ENCODE assay signal across 36 cellular contexts in genomic region chrX:6015423-6015822, GRCh38.
A peak's percentile ranks its signal among the peaks of the same experiment; 100 is the strongest.
DNase-seq lines count a peak whose midpoint lies in the region; ATAC-seq, FAIRE-seq and TF ChIP-seq lines count a peak whose summit lies in the region.
"Had no signal": no experiment of that assay in that cellular context is flagged by ENCODE, and none has a peak within 500 bp of the region (broad histone marks: within the 10 kb centered on the region; RNA-seq: fewer than 3 reads in every experiment).

No MANE protein-coding gene starts in this region.

- no peak for TF ChIP-seq EP300 in HepG2 (IDR thresholded peaks at IDR 0.05; ENCODE audit: low read depth in 2 of 2, low read length in 2 of 2)
- TF ChIP-seq EP300 in HepG2 (CRISPR knock-in tag; IDR thresholded peaks at IDR 0.05; ENCODE audit: borderline replicate concordance): no peak
- no peak for TF ChIP-seq EP300 in A549 (IDR thresholded peaks at IDR 0.05)

- no peaks in the 10 kb centered on the region for H3K4me1 ChIP-seq in HepG2 (ENCODE audit: insufficient read depth, low read length)
- no peaks in the 10 kb centered on the region for H3K4me1 ChIP-seq in right lobe of liver
- H3K4me1 ChIP-seq in A549: no peaks in the 10 kb centered on the region
- H3K4me1 ChIP-seq in IMR-90 (ENCODE audit: control insufficient read depth, insufficient read depth, low read length): no peaks in the 10 kb centered on the region
- no peaks in the 10 kb centered on the region for H3K4me1 ChIP-seq in astrocyte (ENCODE audit: insufficient read depth, low read length)
- H3K4me1 ChIP-seq: BE2C; BLaER1; BLaER1 treated with 17β-estradiol and CSF1 and Interleukin-3, amounts not matched to agents 10 nM and 100 nM; Caco-2 had no signal

- H2BK20ac ChIP-seq in IMR-90 (ENCODE audit: low read depth, low read length): no peak overlapping the region

- no peak for DNase-seq in HepG2 (ENCODE audit: low spot score)
- DNase-seq in right lobe of liver: no peak
- no peak for DNase-seq in A549 (ENCODE audit: low read depth in 1 of 2, low spot score in 1 of 2)
- DNase-seq in IMR-90: no peak
- no peak for DNase-seq in astrocyte (ENCODE audit: low read depth)
- no peak for DNase-seq in iPS-NIHi7 (ENCODE audit: extremely low spot score)
- DNase-seq in putamen (ENCODE audit: low spot score): no peak
- DNase-seq in activated CD8-positive, alpha-beta memory T cell treated with anti-CD3 and anti-CD28 coated beads, Interleukin-2, amount 50 U/mL, for 48 hours: no peak
- DNase-seq: 8988T; ACHN; AML-193; BE2C; C1 segment of cervical spinal cord; Caco-2; Calu3; CD4-positive, alpha-beta memory T cell; CD4-positive, alpha-beta T cell; CD4-positive, CD25-positive, alpha-beta regulatory T cell; CD8-positive, alpha-beta memory T cell; CD8-positive, alpha-beta T cell; COR-L47; DMS 273 treated with DMSO at 0.1 percent for 48 hours; DMS153; DMS53; DMS79; DMS79 treated with DMSO at 0.1 percent for 48 hours; DND-41; EL had no signal

- H2AFZ ChIP-seq in HepG2 (ENCODE audit: low read length) (no peak overlapping the region), IMR-90 (replicated peaks; ENCODE audit: low read length, poor library complexity) (no peak overlapping the region), astrocyte (ENCODE audit: low read depth, low read length) (no peak overlapping the region)

- H3K23ac ChIP-seq in IMR-90 (ENCODE audit: low read depth, low read length): no peak overlapping the region

- H3K27me3 ChIP-seq in HepG2 (ENCODE audit: control insufficient read depth in 1 of 2, insufficient read depth in 2 of 2, low read length in 2 of 2) (no peaks in the 10 kb centered on the region), right lobe of liver (no peaks in the 10 kb centered on the region), IMR-90 (ENCODE audit: control insufficient read depth, insufficient read depth, low read length) (no peaks in the 10 kb centered on the region), astrocyte (ENCODE audit: insufficient read depth, low read length) (no peaks in the 10 kb centered on the region)
- H3K27me3 ChIP-seq: BE2C; BLaER1; BLaER1 treated with 17β-estradiol and CSF1 and Interleukin-3, amounts not matched to agents 10 nM and 100 nM had no signal

- no peak for FAIRE-seq in HepG2 (lab: Jason Lieb, UNC)
- peak; percentile 23 for FAIRE-seq in A549 (lab: Jason Lieb, UNC)
- peak; percentile 76 for FAIRE-seq in astrocyte (lab: Jason Lieb, UNC)
- FAIRE-seq: A204.1, D721Med had no signal

- no peak overlapping the region for H2AK9ac ChIP-seq in IMR-90 (replicated peaks; ENCODE audit: low read depth, low read length, poor library complexity)

- no peaks in the 10 kb centered on the region for H3K27me3 Mint-ChIP-seq in astrocyte (ENCODE audit: low read depth, unreplicated experiment)
- H3K27me3 Mint-ChIP-seq: B cell; CD4-positive, alpha-beta memory T cell; CD4-positive, alpha-beta T cell; CD4-positive, CD25-positive, alpha-beta regulatory T cell; CD8-positive, alpha-beta memory T cell had no signal

- no peak overlapping the region for H4K8ac ChIP-seq in IMR-90 (ENCODE audit: low read depth in 2 of 2, low read length in 2 of 2)

- H3K27ac Mint-ChIP-seq in astrocyte (ENCODE audit: unreplicated experiment): no peak overlapping the region
- H3K27ac Mint-ChIP-seq: B cell; CD14-positive monocyte; CD4-positive, alpha-beta memory T cell; CD4-positive, alpha-beta T cell; CD4-positive, CD25-positive, alpha-beta regulatory T cell; CD8-positive, alpha-beta memory T cell; CD8-positive, alpha-beta T cell had no signal

- dilution Hi-C loops in IMR-90 (cut with HindIII; ENCODE audit: low sequenced_read_pairs, unreplicated experiment): no loop called here

- no peak overlapping the region for H2BK5ac ChIP-seq in IMR-90 (ENCODE audit: low read depth, low read length, poor library complexity, severe bottlenecking)

- no peaks in the 10 kb centered on the region for H3K79me1 ChIP-seq in IMR-90 (ENCODE audit: low read depth in 1 of 2, low read length in 2 of 2)

- H3K79me2 ChIP-seq in HepG2 (ENCODE audit: insufficient read depth, low read length) (no peaks in the 10 kb centered on the region), astrocyte (ENCODE audit: insufficient read depth, low read length) (no peaks in the 10 kb centered on the region)

- no peak overlapping the region for H3K56ac ChIP-seq in IMR-90 (ENCODE audit: extremely low read depth, insufficient read depth, low read length)

- in situ Hi-C loops in HepG2 (cut with HindIII; ENCODE audit: extremely low pct_ligation_motif_present, low pct_unique_long_range_greater_than_20kb) (no loop called here), IMR-90 (cut with MboI; ENCODE audit: low sequenced_read_pairs) (no loop called here)

- TF ChIP-seq CTCF in HepG2 (CRISPR knock-in tag; IDR thresholded peaks at IDR 0.05) (no peak), right lobe of liver (IDR thresholded peaks at IDR 0.05) (no peak), A549 (IDR thresholded peaks at IDR 0.05) (no peak), IMR-90 (conservative IDR thresholded peaks at IDR 0.05; ENCODE audit: low read depth, low read length) (no peak), astrocyte (IDR thresholded peaks at IDR 0.05; ENCODE audit: insufficient read depth, low read depth, low read length) (no peak)

- BruUV-seq in HepG2 (replicated peaks; lab: Mats Ljungman, UMichigan): no TSS peak
- no TSS peak for BruUV-seq in IMR-90 (replicated peaks; lab: Mats Ljungman, UMichigan)

- H3K36me3 Mint-ChIP-seq in astrocyte (ENCODE audit: low read depth, unreplicated experiment): no peaks in the 10 kb centered on the region
- H3K36me3 Mint-ChIP-seq: CD14-positive monocyte; CD4-positive, alpha-beta memory T cell; CD4-positive, CD25-positive, alpha-beta regulatory T cell; CD8-positive, alpha-beta memory T cell; CD8-positive, alpha-beta T cell had no signal

- no peaks in the 10 kb centered on the region for H3K9me1 ChIP-seq in IMR-90 (ENCODE audit: insufficient read depth, low read length)

- no peaks in the 10 kb centered on the region for H3K9me3 Mint-ChIP-seq in astrocyte (ENCODE audit: unreplicated experiment)
- H3K9me3 Mint-ChIP-seq: CD4-positive, alpha-beta T cell; CD8-positive, alpha-beta T cell had no signal

- no peak overlapping the region for H3K4ac ChIP-seq in IMR-90 (ENCODE audit: low read depth, low read length)

- no peak overlapping the region for H3K4me2 ChIP-seq in HepG2 (ENCODE audit: low read depth, low read length)
- H3K4me2 ChIP-seq in A549: no peak overlapping the region
- no peak overlapping the region for H3K4me2 ChIP-seq in IMR-90 (ENCODE audit: low read depth, low read length)
- no peak overlapping the region for H3K4me2 ChIP-seq in astrocyte (ENCODE audit: low read length)
- H3K4me2 ChIP-seq: BLaER1; BLaER1 treated with 17β-estradiol and CSF1 and Interleukin-3, amounts not matched to agents 10 nM and 100 nM had no signal

- CTCF ChIA-PET in HepG2 (lab: Yijun Ruan, JAX; ENCODE audit: low intra/inter-chr PET ratio, low total read pairs) (no interaction called here), A549 (lab: Yijun Ruan, JAX) (no interaction called here), IMR-90 (lab: Yijun Ruan, JAX) (no interaction called here)

- no peak overlapping the region for H3K18ac ChIP-seq in IMR-90 (ENCODE audit: low read depth, low read length)

- H3K4me1 Mint-ChIP-seq in astrocyte (ENCODE audit: low read depth, unreplicated experiment): no peaks in the 10 kb centered on the region
- H3K4me1 Mint-ChIP-seq: B cell; CD14-positive monocyte; CD4-positive, alpha-beta memory T cell; CD4-positive, CD25-positive, alpha-beta regulatory T cell; CD8-positive, alpha-beta memory T cell had no signal

- H3K9ac ChIP-seq in HepG2 (ENCODE audit: insufficient read depth, low read depth, low read length): no peak overlapping the region
- no peak overlapping the region for H3K9ac ChIP-seq in IMR-90 (ENCODE audit: low read depth, low read length)
- no peak overlapping the region for H3K9ac ChIP-seq in astrocyte (ENCODE audit: low read length)
- H3K9ac ChIP-seq: BLaER1; BLaER1 treated with 17β-estradiol and CSF1 and Interleukin-3, amounts not matched to agents 10 nM and 100 nM had no signal

- H3K9me3 ChIP-seq in HepG2 (ENCODE audit: low read length): no peaks in the 10 kb centered on the region
- no peaks in the 10 kb centered on the region for H3K9me3 ChIP-seq in right lobe of liver
- no peaks in the 10 kb centered on the region for H3K9me3 ChIP-seq in A549
- 0 out of 2 replicates have a peak, but pooled peaks cover 7% of the 10 kb centered on the region for H3K9me3 ChIP-seq in IMR-90 (ENCODE audit: control insufficient read depth, insufficient read depth, low read length)
- no peaks in the 10 kb centered on the region for H3K9me3 ChIP-seq in astrocyte (ENCODE audit: insufficient read depth, low read depth, low read length)
- H3K9me3 ChIP-seq: BE2C; BLaER1; BLaER1 treated with 17β-estradiol and CSF1 and Interleukin-3, amounts not matched to agents 10 nM and 100 nM; Caco-2 had no signal

- no peak overlapping the region for H3K14ac ChIP-seq in IMR-90 (replicated peaks; ENCODE audit: low read depth, low read length)

- H4K20me1 ChIP-seq in HepG2 (ENCODE audit: insufficient read depth, low read length) (no peaks in the 10 kb centered on the region), IMR-90 (ENCODE audit: insufficient read depth, low read length) (no peaks in the 10 kb centered on the region), astrocyte (ENCODE audit: insufficient read depth, low read length) (no peaks in the 10 kb centered on the region)
- H4K20me1 ChIP-seq: BLaER1; BLaER1 treated with 17β-estradiol and CSF1 and Interleukin-3, amounts not matched to agents 10 nM and 100 nM had no signal

- ATAC-seq in HepG2: no peak
- ATAC-seq in right lobe of liver: no peak
- ATAC-seq in A549: no peak
- no peak for ATAC-seq in IMR-90 (ENCODE audit: low read depth)
- ATAC-seq: CD8-positive, alpha-beta T cell had no signal

- intact Hi-C loops in HepG2 (cut with micrococcal nuclease; ENCODE audit: unreplicated experiment) (no loop called here), right lobe of liver (cut with DNase I) (no loop called here), IMR-90 (cut with micrococcal nuclease) (no loop called here)

- no peak overlapping the region for H4K5ac ChIP-seq in IMR-90 (ENCODE audit: low read depth, low read length)

- H3K36me3 ChIP-seq in HepG2 (replicated peaks in 1 of 2; ENCODE audit: control insufficient read depth in 1 of 2, insufficient read depth in 2 of 2, low read length in 2 of 2) (no peaks in the 10 kb centered on the region), right lobe of liver (no peaks in the 10 kb centered on the region), IMR-90 (ENCODE audit: control insufficient read depth, insufficient read depth, low read length) (no peaks in the 10 kb centered on the region), astrocyte (ENCODE audit: insufficient read depth, low read length) (no peaks in the 10 kb centered on the region)
- H3K36me3 ChIP-seq: BE2C; BLaER1; BLaER1 treated with 17β-estradiol and CSF1 and Interleukin-3, amounts not matched to agents 10 nM and 100 nM had no signal

- POLR2A ChIA-PET in HepG2 (lab: Yijun Ruan, JAX) (no interaction called here), A549 (lab: Yijun Ruan, JAX) (no interaction called here), IMR-90 (lab: Charles Lee; ENCODE audit: unreplicated experiment) (no interaction called here)

- H2AK5ac ChIP-seq in IMR-90 (ENCODE audit: low read depth, low read length): no peak overlapping the region

- no peak overlapping the region for H2BK120ac ChIP-seq in IMR-90 (ENCODE audit: low read depth, low read length)

- H3K27ac ChIP-seq in HepG2 (ENCODE audit: extremely low read length, insufficient read depth, low read length) (no peak overlapping the region), right lobe of liver (no peak overlapping the region), A549 (no peak overlapping the region), IMR-90 (ENCODE audit: insufficient read depth, low read length) (no peak overlapping the region), astrocyte (ENCODE audit: low read depth, low read length) (no peak overlapping the region)
- H3K27ac ChIP-seq: 22Rv1; BLaER1; BLaER1 treated with 17β-estradiol and CSF1 and Interleukin-3, amounts not matched to agents 10 nM and 100 nM; C4-2B had no signal

- H3K4me3 Mint-ChIP-seq in astrocyte (ENCODE audit: unreplicated experiment): no peak overlapping the region
- H3K4me3 Mint-ChIP-seq: B cell; CD14-positive monocyte; CD4-positive, alpha-beta memory T cell; CD4-positive, alpha-beta T cell; CD8-positive, alpha-beta memory T cell; CD8-positive, alpha-beta T cell had no signal

- H4K91ac ChIP-seq in IMR-90 (ENCODE audit: insufficient read depth, low read depth, low read length): no peak overlapping the region

- WGBS in HepG2 (ENCODE audit: low lambda C conversion rate): 3% methylated on average over 5 of the region's 5 CpGs
- WGBS in right lobe of liver (ENCODE audit: insufficient coverage, low coverage, low lambda C conversion rate, missing lambda C conversion rate): 53% methylated on average over 5 of the region's 5 CpGs
- 0% methylated on average over 5 of the region's 5 CpGs for WGBS in A549 (ENCODE audit: missing lambda C conversion rate)
- WGBS in IMR-90 (ENCODE audit: extremely low coverage in 2 of 2, insufficient read length in 1 of 2), 2 experiments: no CpG with 5 or more reads among the region's 5 CpGs

- TF ChIP-seq POLR2A in HepG2 (IDR thresholded peaks at IDR 0.05; ENCODE audit: insufficient read depth in 1 of 2, low read depth in 2 of 2, low read length in 2 of 2) (no peak), right lobe of liver (IDR thresholded peaks at IDR 0.05) (no peak), A549 (IDR thresholded peaks at IDR 0.05; ENCODE audit: low read length) (no peak), IMR-90 (IDR thresholded peaks at IDR 0.05; ENCODE audit: low read depth, low read length) (no peak)

- H3K4me3 ChIP-seq in HepG2 (replicated peaks in 1 of 3; ENCODE audit: insufficient read depth in 1 of 3, low read depth in 2 of 3, low read length in 3 of 3): no peak overlapping the region
- no peak overlapping the region for H3K4me3 ChIP-seq in right lobe of liver
- H3K4me3 ChIP-seq in A549: no peak overlapping the region
- H3K4me3 ChIP-seq in IMR-90 (ENCODE audit: insufficient read depth, low read depth, low read length): no peak overlapping the region
- no peak overlapping the region for H3K4me3 ChIP-seq in astrocyte (ENCODE audit: insufficient read depth, low read depth, low read length)
- H3K4me3 ChIP-seq: BLaER1; BLaER1 treated with 17β-estradiol and CSF1 and Interleukin-3, amounts not matched to agents 10 nM and 100 nM had no signal

- TF ChIP-seq RAD21 in HepG2 (CRISPR knock-in tag; IDR thresholded peaks at IDR 0.05): no peak
- TF ChIP-seq RAD21 in A549 (conservative IDR thresholded peaks at IDR 0.05 in 1 of 2, IDR thresholded peaks at IDR 0.05 in 1 of 2): no peak
- no peak for TF ChIP-seq RAD21 in IMR-90 (IDR thresholded peaks at IDR 0.05; ENCODE audit: low read length)

- no peak overlapping the region for H2BK15ac ChIP-seq in IMR-90 (ENCODE audit: low read depth, low read length)
